In genomic region chr15:41480396-41481140, GRCh38 we compare ENCODE assay signal across 22 cellular contexts. TPM values are rescaled to one million over a fixed set of nuclear protein-coding genes. Genes with fewer than 3 reads are reported as not detected.
"Had no signal": no experiment of that assay in that cellular context is flagged by ENCODE, and none has a peak within 500 bp of the region (broad histone marks: within the 10 kb centered on the region; RNA-seq: fewer than 3 reads in every experiment).

No MANE protein-coding gene starts in this region.

- DNase-seq: activated CD4-positive, alpha-beta T cell treated with anti-CD3 and anti-CD28 coated beads, Interleukin-2, amount 10 ng/mL, durations not matched to agents 7 days and 5 days; activated naive CD4-positive, alpha-beta T cell treated with Interleukin-2 at 50 U/mL for 16 hours; activated T-cell treated with anti-CD3 and anti-CD28 coated beads, Interleukin-2, amount 50 U/mL, for 4 hours; anterior cingulate cortex; colonic mucosa; heart left ventricle; left cardiac atrium; occipital lobe; stimulated activated CD4-positive, alpha-beta T cell treated with anti-CD3 and anti-CD28 coated beads, Interleukin-15, amount 100 ng/mL, for 24 hours; stimulated activated CD4-positive, alpha-beta T cell treated with anti-CD3 and anti-CD28 coated beads, Interleukin-2, amount 100 ng/mL, for 48 hours; stimulated activated CD8-positive, alpha-beta memory T cell treated with anti-CD3 and anti-CD28 coated beads, Interleukin-4, amount 100 ng/mL, for 48 hours; stimulated activated naive CD4-positive, alpha-beta T cell; substantia nigra; thyroid gland had no signal

- H3K27ac Mint-ChIP-seq: activated CD4-positive, alpha-beta T cell treated with anti-CD3 and anti-CD28 coated beads, Interleukin-2, amount 10 ng/mL, durations not matched to agents 7 days and 5 days; T-helper 2 cell treated with Interferon-gamma antibody and Interleukin-4, amounts not matched to agents 5 μg/mL and 100 μg/mL, for 36 hours had no signal

- H3K4me1 Mint-ChIP-seq: neural crest cell had no signal

- H3K27me3 Mint-ChIP-seq: activated CD4-positive, alpha-beta T cell treated with anti-CD3 and anti-CD28 coated beads, Interleukin-2, amount 10 ng/mL, durations not matched to agents 7 days and 5 days; brain had no signal

- H3K9me3 Mint-ChIP-seq: activated CD4-positive, alpha-beta T cell treated with anti-CD3 and anti-CD28 coated beads, Interleukin-2, amount 10 ng/mL, durations not matched to agents 7 days and 5 days; activated T-cell treated with anti-CD3 and anti-CD28 coated beads, Interleukin-2, amount 50 U/mL, for 4 hours; brain; neural crest cell; T-helper 2 cell treated with Interferon-gamma antibody and Interleukin-4, amounts not matched to agents 5 μg/mL and 100 μg/mL, for 36 hours had no signal

- H3K9me3 ChIP-seq: colonic mucosa, heart left ventricle, mucosa of descending colon, thyroid gland had no signal

- H3K4me3 ChIP-seq: colonic mucosa, heart left ventricle, mucosa of descending colon, thyroid gland had no signal

- H3K27ac ChIP-seq: heart left ventricle, thyroid gland, VCaP had no signal

- ATAC-seq: activated CD4-positive, CD25-positive, alpha-beta regulatory T cell treated with anti-CD3 and anti-CD28 coated beads, Interleukin-2, amount 50 U/mL, for 24 hours; activated T-cell treated with anti-CD3 and anti-CD28 coated beads, Interleukin-2, amount 50 U/mL, for 4 hours; heart left ventricle; left cardiac atrium; mucosa of descending colon; sciatic nerve; SK-N-SH treated with all-trans-retinoic acid at 6 μM for 48 hours had no signal

- H3K27me3 ChIP-seq: colonic mucosa, heart left ventricle, thyroid gland had no signal

- H3K4me1 ChIP-seq: colonic mucosa, thyroid gland had no signal

- H3K4me3 Mint-ChIP-seq: activated CD4-positive, alpha-beta T cell treated with anti-CD3 and anti-CD28 coated beads, Interleukin-2, amount 10 ng/mL, durations not matched to agents 7 days and 5 days; activated T-cell treated with anti-CD3 and anti-CD28 coated beads, Interleukin-2, amount 50 U/mL, for 4 hours; brain; neural crest cell; T-helper 2 cell treated with Interferon-gamma antibody and Interleukin-4, amounts not matched to agents 5 μg/mL and 100 μg/mL, for 36 hours had no signal

RNA-seq across cellular contexts. Expression of gene ITPKA, which starts 13.1 kb away (rescaled TPM):
- total RNA-seq: sciatic nerve had no signal

RNA-seq across cellular contexts. Expression of gene LTK, which starts 33.1 kb away (rescaled TPM):
- total RNA-seq: occipital lobe had no signal
